ENCODE assay signal across 37 cellular contexts in genomic region chr2:66057844-66058243, GRCh38.
"Had no signal": no experiment of that assay in that cellular context is flagged by ENCODE, and none has a peak within 500 bp of the region (broad histone marks: within the 10 kb centered on the region; RNA-seq: fewer than 3 reads in every experiment).

No MANE protein-coding gene starts in this region.

- H3K9me3 ChIP-seq: adrenal gland, body of pancreas, breast epithelium had no signal

- H3K4me3 ChIP-seq: adrenal gland, body of pancreas, breast epithelium had no signal

- H3K9me3 Mint-ChIP-seq: activated B cell treated with CpG ODN at 0.5 μM for 24 hours; activated CD4-positive, alpha-beta memory T cell treated with anti-CD3 and anti-CD28 coated beads for 36 hours; activated CD4-positive, alpha-beta T cell treated with anti-CD3 and anti-CD28 coated beads, Interleukin-2, amount 10 ng/mL, durations not matched to agents 24 days and 14 days; activated CD8-positive, alpha-beta T cell treated with anti-CD3 and anti-CD28 coated beads for 36 hours; activated naive CD8-positive, alpha-beta T cell treated with anti-CD3 and anti-CD28 coated beads for 36 hours; activated T-cell treated with anti-CD3 and anti-CD28 coated beads, Interleukin-2, amount 50 U/mL, for 4 hours; activated T-helper 1 cell treated with anti-CD3 and anti-CD28 coated beads, Interleukin-12 subunit alpha, Interleukin-12 subunit beta, Interleukin-2, Interleukin-4 antibody, amounts not matched to agents 30 ng/mL and 10 ng/mL and 1 ng/mL, durations not matched to agents 14 hours and 24 hours and 36 hours; T-helper 1 cell treated with Interleukin-12 subunit alpha and Interleukin-12 subunit beta and Interleukin-4 antibody, amounts not matched to agents 30 μg/mL and 1 μg/mL, for 36 hours; T-helper 2 cell treated with Interferon-gamma antibody and Interleukin-4, amounts not matched to agents 5 μg/mL and 100 μg/mL, for 36 hours had no signal

- H3K4me1 ChIP-seq: adrenal gland, body of pancreas, breast epithelium had no signal

- H3K4me3 Mint-ChIP-seq: activated B cell treated with CpG ODN at 0.5 μM for 24 hours; activated CD4-positive, alpha-beta memory T cell treated with anti-CD3 and anti-CD28 coated beads for 36 hours; activated CD4-positive, alpha-beta T cell treated with anti-CD3 and anti-CD28 coated beads, Interleukin-2, amount 10 ng/mL, durations not matched to agents 24 days and 14 days; activated CD8-positive, alpha-beta T cell treated with anti-CD3 and anti-CD28 coated beads for 36 hours; activated naive CD4-positive, alpha-beta T cell treated with anti-CD3 and anti-CD28 coated beads for 36 hours; activated naive CD8-positive, alpha-beta T cell treated with anti-CD3 and anti-CD28 coated beads for 36 hours; activated T-cell treated with anti-CD3 and anti-CD28 coated beads, Interleukin-2, amount 50 U/mL, for 4 hours; activated T-cell treated with anti-CD3 and anti-CD28 coated beads, Interleukin-2, amount 50 U/mL, for 72 hours; activated T-helper 1 cell treated with anti-CD3 and anti-CD28 coated beads, Interleukin-12 subunit alpha, Interleukin-12 subunit beta, Interleukin-2, Interleukin-4 antibody, amounts not matched to agents 30 ng/mL and 10 ng/mL and 1 ng/mL, durations not matched to agents 14 hours and 24 hours and 36 hours; activated T-helper 17 cell treated with anti-CD3 and anti-CD28 coated beads, Interleukin-2, amount 50 U/mL, for 72 hours; T-helper 1 cell treated with Interleukin-12 subunit alpha and Interleukin-12 subunit beta and Interleukin-4 antibody, amounts not matched to agents 30 μg/mL and 1 μg/mL, for 36 hours; T-helper 2 cell treated with Interferon-gamma antibody and Interleukin-4, amounts not matched to agents 5 μg/mL and 100 μg/mL, for 36 hours had no signal

- ATAC-seq: activated CD8-positive, alpha-beta T cell treated with anti-CD3 and anti-CD28 coated beads for 36 hours; activated naive CD4-positive, alpha-beta T cell treated with anti-CD3 and anti-CD28 coated beads, Interleukin-2, amount 50 U/mL, for 72 hours; activated T-cell treated with anti-CD3 and anti-CD28 coated beads, Interleukin-2, amount 50 U/mL, for 4 hours; activated T-cell treated with anti-CD3 and anti-CD28 coated beads, Interleukin-2, amount 50 U/mL, for 72 hours; activated T-helper 17 cell treated with anti-CD3 and anti-CD28 coated beads, Interleukin-2, amount 50 U/mL, for 72 hours; body of pancreas had no signal

- H3K27ac ChIP-seq: adrenal gland, body of pancreas, brain microvascular endothelial cell, breast epithelium, VCaP had no signal

- DNase-seq: activated B cell treated with CpG ODN at 0.5 μM for 24 hours; activated CD4-positive, alpha-beta memory T cell treated with anti-CD3 and anti-CD28 coated beads for 36 hours; activated CD4-positive, alpha-beta T cell treated with anti-CD3 and anti-CD28 coated beads for 4 hours; activated CD4-positive, alpha-beta T cell treated with anti-CD3 and anti-CD28 coated beads, Interleukin-2, amount 10 ng/mL, durations not matched to agents 24 days and 14 days; activated CD4-positive, alpha-beta T cell treated with anti-CD3 and anti-CD28 coated beads, Interleukin-2, amount 50 U/mL, for 1 hour; activated CD4-positive, alpha-beta T cell treated with anti-CD3 and anti-CD28 coated beads, Interleukin-2, amount 50 U/mL, for 4 hours; activated CD4-positive, CD25-positive, alpha-beta regulatory T cell treated with anti-CD3 and anti-CD28 coated beads, Interleukin-2, amount 50 U/mL, for 72 hours; activated CD8-positive, alpha-beta memory T cell treated with anti-CD3 and anti-CD28 coated beads, Interleukin-2, amount 50 U/mL, for 4 hours; activated CD8-positive, alpha-beta T cell treated with anti-CD3 and anti-CD28 coated beads for 36 hours; activated effector memory CD4-positive, alpha-beta T cell treated with anti-CD3 and anti-CD28 coated beads, Interleukin-2, amount 50 U/mL, for 16 hours; activated gamma-delta T cell treated with Interleukin-2 at 50 U/mL for 16 hours; activated naive CD4-positive, alpha-beta T cell; activated naive CD4-positive, alpha-beta T cell treated with anti-CD3 and anti-CD28 coated beads for 36 hours; activated naive CD4-positive, alpha-beta T cell treated with anti-CD3 and anti-CD28 coated beads, Interleukin-2, amount 50 U/mL, for 16 hours; activated naive CD8-positive, alpha-beta T cell treated with anti-CD3 and anti-CD28 coated beads for 36 hours; activated T-cell treated with anti-CD3 and anti-CD28 coated beads for 4 hours; activated T-cell treated with anti-CD3 and anti-CD28 coated beads, Interleukin-2, amount 50 U/mL, for 1 hour; activated T-cell treated with anti-CD3 and anti-CD28 coated beads, Interleukin-2, amount 50 U/mL, for 4 hours; activated T-cell treated with anti-CD3 and anti-CD28 coated beads, Interleukin-2, amount 50 U/mL, for 72 hours; adrenal gland; amniotic stem cell; aorta; body of pancreas; brain microvascular endothelial cell; central memory CD4-positive, alpha-beta T cell; T-helper 1 cell; T-helper 2 cell; T-helper 9 cell had no signal

- H3K27me3 Mint-ChIP-seq: activated CD4-positive, alpha-beta memory T cell treated with anti-CD3 and anti-CD28 coated beads for 36 hours; activated CD4-positive, alpha-beta T cell treated with anti-CD3 and anti-CD28 coated beads, Interleukin-2, amount 10 ng/mL, durations not matched to agents 24 days and 14 days; activated CD8-positive, alpha-beta T cell treated with anti-CD3 and anti-CD28 coated beads for 36 hours; activated naive CD8-positive, alpha-beta T cell treated with anti-CD3 and anti-CD28 coated beads for 36 hours had no signal

- FAIRE-seq: astrocyte, TTC549 had no signal

- H3K36me3 ChIP-seq: adrenal gland, brain microvascular endothelial cell, breast epithelium had no signal

- H3K36me3 Mint-ChIP-seq: activated CD4-positive, alpha-beta memory T cell treated with anti-CD3 and anti-CD28 coated beads for 36 hours; activated naive CD4-positive, alpha-beta T cell treated with anti-CD3 and anti-CD28 coated beads, Interleukin-2, amount 50 U/mL, for 72 hours; activated naive CD8-positive, alpha-beta T cell treated with anti-CD3 and anti-CD28 coated beads for 36 hours had no signal

- H3K27ac Mint-ChIP-seq: activated B cell treated with CpG ODN at 0.5 μM for 24 hours; activated CD4-positive, alpha-beta memory T cell treated with anti-CD3 and anti-CD28 coated beads for 36 hours; activated CD4-positive, alpha-beta T cell treated with anti-CD3 and anti-CD28 coated beads, Interleukin-2, amount 10 ng/mL, durations not matched to agents 24 days and 14 days; activated CD8-positive, alpha-beta T cell treated with anti-CD3 and anti-CD28 coated beads for 36 hours; activated naive CD4-positive, alpha-beta T cell treated with anti-CD3 and anti-CD28 coated beads for 36 hours; activated naive CD4-positive, alpha-beta T cell treated with anti-CD3 and anti-CD28 coated beads, Interleukin-2, amount 50 U/mL, for 72 hours; activated naive CD8-positive, alpha-beta T cell treated with anti-CD3 and anti-CD28 coated beads for 36 hours; activated T-cell treated with anti-CD3 and anti-CD28 coated beads, Interleukin-2, amount 50 U/mL, for 72 hours; activated T-helper 1 cell treated with anti-CD3 and anti-CD28 coated beads, Interleukin-12 subunit alpha, Interleukin-12 subunit beta, Interleukin-2, Interleukin-4 antibody, amounts not matched to agents 30 ng/mL and 10 ng/mL and 1 ng/mL, durations not matched to agents 14 hours and 24 hours and 36 hours; activated T-helper 17 cell treated with anti-CD3 and anti-CD28 coated beads, Interleukin-2, amount 50 U/mL, for 72 hours; T-helper 1 cell treated with Interleukin-12 subunit alpha and Interleukin-12 subunit beta and Interleukin-4 antibody, amounts not matched to agents 30 μg/mL and 1 μg/mL, for 36 hours; T-helper 2 cell treated with Interferon-gamma antibody and Interleukin-4, amounts not matched to agents 5 μg/mL and 100 μg/mL, for 36 hours had no signal

- H3K4me1 Mint-ChIP-seq: activated B cell treated with CpG ODN at 0.5 μM for 24 hours; activated CD4-positive, alpha-beta T cell treated with anti-CD3 and anti-CD28 coated beads, Interleukin-2, amount 10 ng/mL, durations not matched to agents 24 days and 14 days; activated naive CD8-positive, alpha-beta T cell treated with anti-CD3 and anti-CD28 coated beads for 36 hours; activated T-helper 17 cell treated with anti-CD3 and anti-CD28 coated beads, Interleukin-2, amount 50 U/mL, for 72 hours had no signal
